ENCODE assay signal across 27 cellular contexts in the genomic region with DNA sequence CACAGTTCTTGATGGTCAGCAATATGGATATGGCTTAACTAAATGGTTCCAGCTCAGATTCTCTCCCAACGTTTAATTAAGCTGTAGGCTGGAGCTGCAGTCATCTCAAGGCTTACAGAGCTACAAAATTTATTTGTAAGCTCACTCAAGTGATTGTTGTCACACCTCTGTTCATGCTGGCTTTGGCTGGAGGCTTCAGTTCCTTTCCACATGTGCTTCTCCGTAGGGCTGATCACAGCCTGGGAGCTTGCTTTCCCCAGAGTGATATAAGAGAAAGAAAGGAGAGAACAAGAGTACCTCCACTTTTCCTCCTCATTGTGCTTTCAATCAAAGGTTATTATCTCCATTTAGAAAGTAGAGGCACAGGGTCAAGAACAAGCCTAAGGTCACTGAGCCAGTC.
"Had no signal": no experiment of that assay in that cellular context is flagged by ENCODE, and none has a peak within 500 bp of the region (broad histone marks: within the 10 kb centered on the region; RNA-seq: fewer than 3 reads in every experiment).

No MANE protein-coding gene starts in this region.

- H3K9me3 ChIP-seq: esophagus squamous epithelium, lower lobe of right lung, mucosa of descending colon, sigmoid colon, thyroid gland had no signal

- H3K4me1 ChIP-seq: esophagus squamous epithelium, left lung, lower lobe of right lung, neural progenitor cell, parathyroid adenoma, stomach, thyroid gland had no signal

- H3K9ac ChIP-seq: neural progenitor cell, parathyroid adenoma had no signal

- ATAC-seq: effector memory CD8-positive, alpha-beta T cell; left lung; lower lobe of right lung; mucosa of descending colon; stimulated activated effector memory CD8-positive, alpha-beta T cell treated with anti-CD3 and anti-CD28 coated beads, Interleukin-12 subunit alpha, Interleukin-12 subunit beta, amount 100 ng/mL, for 72 hours had no signal

- DNase-seq: cortex of kidney; effector memory CD8-positive, alpha-beta T cell; erythroblast; esophagus squamous epithelium; foreskin melanocyte; glutamatergic neuron; heart right ventricle; hippocampal formation; left cardiac atrium; left lung; lower lobe of right lung; mucosa of descending colon; naive B cell; sigmoid colon; stimulated activated CD4-positive, alpha-beta T cell treated with anti-CD3 and anti-CD28 coated beads, Interleukin-2, amount 100 ng/mL, for 24 hours; stimulated activated CD4-positive, alpha-beta T cell treated with anti-CD3 and anti-CD28 coated beads, Interleukin-4, amount 100 ng/mL, for 24 hours; stimulated activated naive CD4-positive, alpha-beta T cell treated with Interleukin-2 at 50 U/mL for 16 hours; stomach; thyroid gland had no signal

- H3K36me3 Mint-ChIP-seq: memory B cell; naive B cell; neural progenitor cell; stimulated activated effector memory CD8-positive, alpha-beta T cell treated with anti-CD3 and anti-CD28 coated beads, Interleukin-12 subunit alpha, Interleukin-12 subunit beta, amount 100 ng/mL, for 72 hours; type B pancreatic cell had no signal

- H3K4me3 ChIP-seq: esophagus squamous epithelium, heart right ventricle, left lung, lower lobe of right lung, mucosa of descending colon, neural progenitor cell, sigmoid colon, stomach, thyroid gland had no signal

- H3K27ac ChIP-seq: esophagus squamous epithelium, left lung, lower lobe of right lung, neural progenitor cell, parathyroid adenoma, sigmoid colon, stomach, thyroid gland had no signal

- H3K9me3 Mint-ChIP-seq: memory B cell, type B pancreatic cell had no signal

- H3K4me1 Mint-ChIP-seq: memory B cell; naive B cell; neural progenitor cell; stimulated activated effector memory CD8-positive, alpha-beta T cell treated with anti-CD3 and anti-CD28 coated beads, Interleukin-12 subunit alpha, Interleukin-12 subunit beta, amount 100 ng/mL, for 72 hours had no signal

- H3K4me2 ChIP-seq: neural progenitor cell had no signal

- H3K36me3 ChIP-seq: esophagus squamous epithelium, heart right ventricle, left lung, lower lobe of right lung, neural progenitor cell, sigmoid colon, stomach, thyroid gland had no signal

- H2AFZ ChIP-seq: neural progenitor cell, parathyroid adenoma had no signal

- H3K4me3 Mint-ChIP-seq: effector memory CD8-positive, alpha-beta T cell; memory B cell; mesothelial cell of epicardium; naive B cell; nephron; neural progenitor cell; stimulated activated effector memory CD8-positive, alpha-beta T cell treated with anti-CD3 and anti-CD28 coated beads, Interleukin-12 subunit alpha, Interleukin-12 subunit beta, amount 100 ng/mL, for 72 hours; type B pancreatic cell had no signal

- H3K27me3 ChIP-seq: esophagus squamous epithelium, heart right ventricle, left lung, neural progenitor cell, sigmoid colon, stomach, thyroid gland had no signal

- H3K27ac Mint-ChIP-seq: memory B cell; naive B cell; nephron; neural progenitor cell; progenitor cell of endocrine pancreas; stimulated activated effector memory CD8-positive, alpha-beta T cell treated with anti-CD3 and anti-CD28 coated beads, Interleukin-12 subunit alpha, Interleukin-12 subunit beta, amount 100 ng/mL, for 72 hours; type B pancreatic cell had no signal

- H3K27me3 Mint-ChIP-seq: effector memory CD8-positive, alpha-beta T cell; memory B cell; naive B cell; progenitor cell of endocrine pancreas; type B pancreatic cell had no signal
